ENCODE assay signal across 2 cellular contexts in the genomic region with DNA sequence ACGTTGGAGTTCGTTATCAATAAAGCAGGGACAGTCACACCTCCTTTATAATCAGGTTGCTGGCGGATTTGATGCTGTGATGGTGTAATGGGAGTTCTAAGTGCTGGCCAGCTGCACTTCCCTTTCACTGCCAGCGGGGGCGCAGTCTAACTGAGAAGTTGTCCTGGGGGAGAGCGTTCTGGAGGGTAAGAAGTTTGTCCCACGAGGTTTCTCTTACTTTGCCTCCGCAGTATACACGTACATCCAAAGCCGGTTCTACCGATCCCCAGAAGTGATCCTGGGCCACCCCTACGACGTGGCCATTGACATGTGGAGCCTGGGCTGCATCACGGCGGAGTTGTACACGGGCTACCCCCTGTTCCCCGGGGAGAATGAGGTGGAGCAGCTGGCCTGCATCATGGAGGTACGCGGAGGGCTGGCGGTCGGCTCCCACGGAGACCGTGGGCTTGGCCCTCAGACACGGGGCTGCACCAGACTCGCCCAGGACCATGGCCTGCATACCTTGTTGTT.
TF ChIP-seq lines count a peak whose summit lies in the region.

No MANE protein-coding gene starts in this region.

TF ChIP-seq in HCT116, 20 proteins besides CTCF, POLR2A, EP300 and RAD21 (continued from another document):
- no peak; the same call in 1 of the 2 replicates for TF ChIP-seq SP1 (IDR thresholded peaks at IDR 0.05; ENCODE audit: low read depth)
- TF ChIP-seq SIN3A (IDR thresholded peaks at IDR 0.05; ENCODE audit: low read depth): peak; percentile 49; the same call in 1 of the 2 replicates
- TF ChIP-seq CEBPB (IDR thresholded peaks at IDR 0.05; ENCODE audit: low read depth): no peak
- no peak for TF ChIP-seq ELF1 (IDR thresholded peaks at IDR 0.05; ENCODE audit: borderline replicate concordance, low read depth)
- no peak for TF ChIP-seq FOSL1 (IDR thresholded peaks at IDR 0.05; ENCODE audit: low read depth)
- TF ChIP-seq, protein P1, sequence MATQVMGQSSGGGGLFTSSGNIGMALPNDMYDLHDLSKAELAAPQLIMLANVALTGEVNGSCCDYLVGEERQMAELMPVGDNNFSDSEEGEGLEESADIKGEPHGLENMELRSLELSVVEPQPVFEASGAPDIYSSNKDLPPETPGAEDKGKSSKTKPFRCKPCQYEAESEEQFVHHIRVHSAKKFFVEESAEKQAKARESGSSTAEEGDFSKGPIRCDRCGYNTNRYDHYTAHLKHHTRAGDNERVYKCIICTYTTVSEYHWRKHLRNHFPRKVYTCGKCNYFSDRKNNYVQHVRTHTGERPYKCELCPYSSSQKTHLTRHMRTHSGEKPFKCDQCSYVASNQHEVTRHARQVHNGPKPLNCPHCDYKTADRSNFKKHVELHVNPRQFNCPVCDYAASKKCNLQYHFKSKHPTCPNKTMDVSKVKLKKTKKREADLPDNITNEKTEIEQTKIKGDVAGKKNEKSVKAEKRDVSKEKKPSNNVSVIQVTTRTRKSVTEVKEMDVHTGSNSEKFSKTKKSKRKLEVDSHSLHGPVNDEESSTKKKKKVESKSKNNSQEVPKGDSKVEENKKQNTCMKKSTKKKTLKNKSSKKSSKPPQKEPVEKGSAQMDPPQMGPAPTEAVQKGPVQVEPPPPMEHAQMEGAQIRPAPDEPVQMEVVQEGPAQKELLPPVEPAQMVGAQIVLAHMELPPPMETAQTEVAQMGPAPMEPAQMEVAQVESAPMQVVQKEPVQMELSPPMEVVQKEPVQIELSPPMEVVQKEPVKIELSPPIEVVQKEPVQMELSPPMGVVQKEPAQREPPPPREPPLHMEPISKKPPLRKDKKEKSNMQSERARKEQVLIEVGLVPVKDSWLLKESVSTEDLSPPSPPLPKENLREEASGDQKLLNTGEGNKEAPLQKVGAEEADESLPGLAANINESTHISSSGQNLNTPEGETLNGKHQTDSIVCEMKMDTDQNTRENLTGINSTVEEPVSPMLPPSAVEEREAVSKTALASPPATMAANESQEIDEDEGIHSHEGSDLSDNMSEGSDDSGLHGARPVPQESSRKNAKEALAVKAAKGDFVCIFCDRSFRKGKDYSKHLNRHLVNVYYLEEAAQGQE (IDR thresholded peaks at IDR 0.05; ENCODE audit: low read depth): no peak
- TF ChIP-seq, protein P2, sequence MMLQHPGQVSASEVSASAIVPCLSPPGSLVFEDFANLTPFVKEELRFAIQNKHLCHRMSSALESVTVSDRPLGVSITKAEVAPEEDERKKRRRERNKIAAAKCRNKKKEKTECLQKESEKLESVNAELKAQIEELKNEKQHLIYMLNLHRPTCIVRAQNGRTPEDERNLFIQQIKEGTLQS (IDR thresholded peaks at IDR 0.05): no peak
- no peak for TF ChIP-seq EZH2 (IDR thresholded peaks at IDR 0.05)
- TF ChIP-seq ZFX (IDR thresholded peaks at IDR 0.05): peak; percentile 40; the same call in 1 of the 2 replicates
- TF ChIP-seq YY1 (IDR thresholded peaks at IDR 0.05; ENCODE audit: extremely low read depth, insufficient replicate concordance, low read depth, low read length): no peak
- no peak for TF ChIP-seq SRF (IDR thresholded peaks at IDR 0.05; ENCODE audit: low read depth)
- TF ChIP-seq, protein P3, sequence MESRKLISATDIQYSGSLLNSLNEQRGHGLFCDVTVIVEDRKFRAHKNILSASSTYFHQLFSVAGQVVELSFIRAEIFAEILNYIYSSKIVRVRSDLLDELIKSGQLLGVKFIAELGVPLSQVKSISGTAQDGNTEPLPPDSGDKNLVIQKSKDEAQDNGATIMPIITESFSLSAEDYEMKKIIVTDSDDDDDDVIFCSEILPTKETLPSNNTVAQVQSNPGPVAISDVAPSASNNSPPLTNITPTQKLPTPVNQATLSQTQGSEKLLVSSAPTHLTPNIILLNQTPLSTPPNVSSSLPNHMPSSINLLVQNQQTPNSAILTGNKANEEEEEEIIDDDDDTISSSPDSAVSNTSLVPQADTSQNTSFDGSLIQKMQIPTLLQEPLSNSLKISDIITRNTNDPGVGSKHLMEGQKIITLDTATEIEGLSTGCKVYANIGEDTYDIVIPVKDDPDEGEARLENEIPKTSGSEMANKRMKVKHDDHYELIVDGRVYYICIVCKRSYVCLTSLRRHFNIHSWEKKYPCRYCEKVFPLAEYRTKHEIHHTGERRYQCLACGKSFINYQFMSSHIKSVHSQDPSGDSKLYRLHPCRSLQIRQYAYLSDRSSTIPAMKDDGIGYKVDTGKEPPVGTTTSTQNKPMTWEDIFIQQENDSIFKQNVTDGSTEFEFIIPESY (IDR thresholded peaks at IDR 0.05; ENCODE audit: extremely low read depth, insufficient replicate concordance, low read length): no peak
- no peak for TF ChIP-seq EGR1 (IDR thresholded peaks at IDR 0.05; ENCODE audit: low read depth)
- no peak for TF ChIP-seq JUND (IDR thresholded peaks at IDR 0.05)
- no peak for TF ChIP-seq EZH2phosphoT487 (IDR thresholded peaks at IDR 0.05; ENCODE audit: borderline replicate concordance)

TF ChIP-seq in SK-N-SH treated with all-trans-retinoic acid at 6 μM for 48 hours, 23 proteins besides CTCF, POLR2A, EP300 and RAD21 (continued from another document):
- TF ChIP-seq, protein P4, sequence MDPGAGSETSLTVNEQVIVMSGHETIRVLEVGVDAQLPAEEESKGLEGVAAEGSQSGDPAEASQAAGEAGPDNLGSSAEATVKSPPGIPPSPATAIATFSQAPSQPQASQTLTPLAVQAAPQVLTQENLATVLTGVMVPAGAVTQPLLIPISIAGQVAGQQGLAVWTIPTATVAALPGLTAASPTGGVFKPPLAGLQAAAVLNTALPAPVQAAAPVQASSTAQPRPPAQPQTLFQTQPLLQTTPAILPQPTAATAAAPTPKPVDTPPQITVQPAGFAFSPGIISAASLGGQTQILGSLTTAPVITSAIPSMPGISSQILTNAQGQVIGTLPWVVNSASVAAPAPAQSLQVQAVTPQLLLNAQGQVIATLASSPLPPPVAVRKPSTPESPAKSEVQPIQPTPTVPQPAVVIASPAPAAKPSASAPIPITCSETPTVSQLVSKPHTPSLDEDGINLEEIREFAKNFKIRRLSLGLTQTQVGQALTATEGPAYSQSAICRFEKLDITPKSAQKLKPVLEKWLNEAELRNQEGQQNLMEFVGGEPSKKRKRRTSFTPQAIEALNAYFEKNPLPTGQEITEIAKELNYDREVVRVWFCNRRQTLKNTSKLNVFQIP (CRISPR knock-in tag; IDR thresholded peaks at IDR 0.05; ENCODE audit: borderline replicate concordance, low read depth): no peak
- TF ChIP-seq, protein P5, sequence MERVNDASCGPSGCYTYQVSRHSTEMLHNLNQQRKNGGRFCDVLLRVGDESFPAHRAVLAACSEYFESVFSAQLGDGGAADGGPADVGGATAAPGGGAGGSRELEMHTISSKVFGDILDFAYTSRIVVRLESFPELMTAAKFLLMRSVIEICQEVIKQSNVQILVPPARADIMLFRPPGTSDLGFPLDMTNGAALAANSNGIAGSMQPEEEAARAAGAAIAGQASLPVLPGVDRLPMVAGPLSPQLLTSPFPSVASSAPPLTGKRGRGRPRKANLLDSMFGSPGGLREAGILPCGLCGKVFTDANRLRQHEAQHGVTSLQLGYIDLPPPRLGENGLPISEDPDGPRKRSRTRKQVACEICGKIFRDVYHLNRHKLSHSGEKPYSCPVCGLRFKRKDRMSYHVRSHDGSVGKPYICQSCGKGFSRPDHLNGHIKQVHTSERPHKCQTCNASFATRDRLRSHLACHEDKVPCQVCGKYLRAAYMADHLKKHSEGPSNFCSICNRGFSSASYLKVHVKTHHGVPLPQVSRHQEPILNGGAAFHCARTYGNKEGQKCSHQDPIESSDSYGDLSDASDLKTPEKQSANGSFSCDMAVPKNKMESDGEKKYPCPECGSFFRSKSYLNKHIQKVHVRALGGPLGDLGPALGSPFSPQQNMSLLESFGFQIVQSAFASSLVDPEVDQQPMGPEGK (CRISPR knock-in tag; IDR thresholded peaks at IDR 0.05; ENCODE audit: borderline replicate concordance): peak; percentile 75; the same call in 1 of the 2 replicates
- 0 out of 2 replicates have a peak, but pooled peaks have one; percentile 26 for TF ChIP-seq ZFP3 (CRISPR knock-in tag; IDR thresholded peaks at IDR 0.05)
- TF ChIP-seq ZFP30 (CRISPR knock-in tag; IDR thresholded peaks at IDR 0.05): no peak
